2 cellular contexts compared by ENCODE assay signal in genomic region chr1:245209658-245210415, GRCh38.
TF ChIP-seq lines count a peak whose summit lies in the region.

No MANE protein-coding gene starts in this region.

TF ChIP-seq in HEK293, 187 proteins besides CTCF, POLR2A, EP300 and RAD21 (continued from another document):
- no peak for TF ChIP-seq ZSCAN5A (tag by site-specific recombination; IDR thresholded peaks at IDR 0.05)
- no peak for TF ChIP-seq WT1 (tag by site-specific recombination; IDR thresholded peaks at IDR 0.05)
- no peak for TF ChIP-seq ZEB2 (tag by site-specific recombination; IDR thresholded peaks at IDR 0.05)
- no peak for TF ChIP-seq ZNF175 (tag by site-specific recombination; IDR thresholded peaks at IDR 0.05)
- TF ChIP-seq PRDM1 (tag by site-specific recombination; IDR thresholded peaks at IDR 0.05): no peak
TF ChIP-seq in HEK293: peak in this region for 1.

TF ChIP-seq in H1, 55 proteins besides CTCF, POLR2A, EP300 and RAD21 (continued from another document):
- TF ChIP-seq CBX5 (IDR thresholded peaks at IDR 0.05; ENCODE audit: low read depth, low read length): no peak
- TF ChIP-seq SIRT6 (IDR thresholded peaks at IDR 0.05; ENCODE audit: low read length): no peak
- no peak for TF ChIP-seq SRF (IDR thresholded peaks at IDR 0.05; ENCODE audit: low read depth, low read length)
- no peak for TF ChIP-seq ZNF274 (IDR thresholded peaks at IDR 0.05; ENCODE audit: borderline replicate concordance, extremely low read depth, low read length)
- no peak for TF ChIP-seq CTBP2 (IDR thresholded peaks at IDR 0.05; ENCODE audit: borderline replicate concordance, insufficient read depth, insufficient read length, low read length)
- no peak for TF ChIP-seq MAFK (IDR thresholded peaks at IDR 0.05; ENCODE audit: low read depth, low read length)
- no peak for TF ChIP-seq CHD7 (IDR thresholded peaks at IDR 0.05; ENCODE audit: insufficient replicate concordance, low read length)
- TF ChIP-seq HDAC6 (IDR thresholded peaks at IDR 0.05; ENCODE audit: low read depth, low read length): no peak
- TF ChIP-seq NANOG (IDR thresholded peaks at IDR 0.05; ENCODE audit: insufficient read depth, low read depth, low read length, poor library complexity, severe bottlenecking): no peak
- TF ChIP-seq KDM5A (IDR thresholded peaks at IDR 0.05; ENCODE audit: low read length): no peak
- TF ChIP-seq CBX8 (IDR thresholded peaks at IDR 0.05; ENCODE audit: borderline replicate concordance, low read depth, low read length): no peak
TF ChIP-seq in H1: peak in this region for 0.
